ENCODE assay signal across 18 cellular contexts in the genomic region with DNA sequence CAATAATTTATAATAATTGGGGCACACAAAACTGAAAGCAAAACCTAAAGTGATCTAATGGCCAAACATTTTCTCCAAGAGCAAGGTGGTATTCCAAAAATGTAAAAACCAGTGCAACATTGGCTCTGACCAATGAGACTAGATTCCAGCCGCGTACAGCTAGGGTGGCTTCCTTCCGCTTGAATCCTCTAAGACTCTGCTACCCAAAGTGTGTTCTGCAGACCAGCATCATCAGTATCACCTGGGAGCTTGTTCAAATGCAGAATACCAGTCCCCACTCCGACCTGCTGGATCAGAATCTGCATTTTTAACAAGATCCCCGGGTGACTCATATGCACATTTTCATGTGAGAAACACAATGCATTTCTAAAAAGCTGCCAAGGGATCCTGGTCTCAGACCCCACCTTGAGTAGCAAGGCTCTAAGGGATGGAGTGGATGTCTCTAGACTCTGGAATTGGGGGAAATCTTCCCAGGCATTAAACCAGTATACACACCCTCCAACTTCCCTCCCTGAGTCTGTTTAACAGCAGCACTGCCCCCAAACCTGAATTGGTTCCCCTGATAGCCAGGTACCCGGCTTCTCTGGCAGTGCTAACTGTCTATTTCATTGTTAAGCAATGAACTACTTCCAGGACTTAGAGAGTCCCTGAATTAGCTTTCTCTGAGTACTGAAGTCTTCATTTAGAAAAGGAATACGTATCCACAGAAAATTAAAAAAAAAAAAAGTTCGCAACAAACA.
DNase-seq lines count a peak whose midpoint lies in the region; FAIRE-seq and TF ChIP-seq lines count a peak whose summit lies in the region.
"Had no signal": no experiment of that assay in that cellular context is flagged by ENCODE, and none has a peak within 500 bp of the region (broad histone marks: within the 10 kb centered on the region; RNA-seq: fewer than 3 reads in every experiment).

No MANE protein-coding gene starts in this region.

- no peak for TF ChIP-seq CTCF in H1 (IDR thresholded peaks at IDR 0.05; ENCODE audit: control extremely low read depth in 1 of 3, insufficient read depth in 1 of 3, low read depth in 1 of 3, low read length in 3 of 3)

- no peak overlapping the region; the same call in 1 of the 2 replicates for H3K18ac ChIP-seq in H1 (ENCODE audit: extremely low read depth, low read length)
- no peak overlapping the region for H3K18ac ChIP-seq in mesendoderm (ENCODE audit: low read length)

- H3K4me1 ChIP-seq in H1 (replicated peaks in 1 of 4; ENCODE audit: control insufficient read depth in 3 of 4, insufficient read depth in 4 of 4, low read length in 3 of 4) (peaks cover 3 to 13% (median 5%) of the 10 kb centered on the region in 4 experiments; a peak in 5 of 7 replicates), mesendoderm (ENCODE audit: control insufficient read depth, low read depth, low read length) (no peaks in the 10 kb centered on the region), Karpas-422 (ENCODE audit: low read length) (peaks cover 7% of the 10 kb centered on the region)
- H3K4me1 ChIP-seq: HAP-1 had no signal

- H3K9me3 ChIP-seq in H1 (ENCODE audit: insufficient read depth in 2 of 2, low read depth in 1 of 2, low read length in 1 of 2), result no peaks in the 10 kb centered on the region
- no peaks in the 10 kb centered on the region for H3K9me3 ChIP-seq in Karpas-422 (ENCODE audit: low read length)
- H3K9me3 ChIP-seq: HAP-1 had no signal

- H2BK15ac ChIP-seq in H1 (ENCODE audit: low read length) (no peak overlapping the region), mesendoderm (replicated peaks; ENCODE audit: low read depth) (no peak overlapping the region)

- FAIRE-seq in H1 (lab: Jason Lieb, UNC), result peak; percentile 32
- FAIRE-seq in frontal cortex (lab: Jason Lieb, UNC), result no peak
- FAIRE-seq: GM12878, GM18507, HTR-8/SVneo, K562 had no signal

- TF ChIP-seq RAD21 in H1 (IDR thresholded peaks at IDR 0.05 in 1 of 2, conservative IDR thresholded peaks at IDR 0.05 in 1 of 2; ENCODE audit: low read depth in 2 of 2, low read length in 2 of 2), result no peak

- H3K14ac ChIP-seq in H1 (ENCODE audit: insufficient read length), result no peak overlapping the region

- H3K4ac ChIP-seq in H1 (replicated peaks; ENCODE audit: insufficient read length, low read depth, low read length), result no peak overlapping the region
- no peak overlapping the region for H3K4ac ChIP-seq in mesendoderm (ENCODE audit: low read depth, low read length)

- no peak overlapping the region for H3K27ac ChIP-seq in H1 (ENCODE audit: low read depth, low read length)
- no peak overlapping the region for H3K27ac ChIP-seq in mesendoderm (ENCODE audit: low read depth, low read length)
- H3K27ac ChIP-seq in Karpas-422 (ENCODE audit: low read length), result no peak overlapping the region
- H3K27ac ChIP-seq: 22Rv1, GM23248 had no signal

- H2AK5ac ChIP-seq in H1 (ENCODE audit: low read depth, low read length), result no peak overlapping the region
- H2AK5ac ChIP-seq in mesendoderm (ENCODE audit: low read length), result no peak overlapping the region

- H3K4me3 ChIP-seq in H1 (ENCODE audit: extremely low read depth in 1 of 4, insufficient read depth in 2 of 4, low read depth in 3 of 4, low read length in 4 of 4), result peak overlapping the region in 1 of 4 experiments; percentile 34; a peak in 2 of 8 replicates
- no peak overlapping the region for H3K4me3 ChIP-seq in mesendoderm (ENCODE audit: low read length)
- H3K4me3 ChIP-seq in Karpas-422 (ENCODE audit: low read length), result no peak overlapping the region
- H3K4me3 ChIP-seq: GM12878, GM23248, HAP-1, K562 had no signal

- H3K9ac ChIP-seq in H1 (replicated peaks in 1 of 4; ENCODE audit: extremely low read depth in 1 of 4, low read depth in 3 of 4, low read length in 3 of 4) (no peak overlapping the region), mesendoderm (ENCODE audit: low read length) (no peak overlapping the region), Karpas-422 (ENCODE audit: low read length) (no peak overlapping the region)
- H3K9ac ChIP-seq: GM23248 had no signal

- DNase-seq in NCI-H1105 treated with DMSO at 0.1 percent for 48 hours (lab: John Stamatoyannopoulos, UW) (peak; percentile 3), NCI-H1105 (lab: John Stamatoyannopoulos, UW) (no peak), H1 (ENCODE audit: low read depth in 1 of 2, low spot score in 2 of 2) (no peak), mesendoderm (peak; percentile 10), frontal cortex (ENCODE audit: low spot score in 2 of 2) (no peak), Karpas-422 (no peak)
- DNase-seq in activated CD8-positive, alpha-beta memory T cell treated with anti-CD3 and anti-CD28 coated beads, Interleukin-2, amount 50 U/mL, for 4 hours, result no peak
- DNase-seq: Calu3; CD4-positive, alpha-beta T cell; DMS 273 treated with DMSO at 0.1 percent for 48 hours; DMS79; GM23248 had no signal

- H3K4me2 ChIP-seq in H1 (ENCODE audit: insufficient read depth in 1 of 2, low read depth in 2 of 2, low read length in 2 of 2) (peak overlapping the region; percentile 47 to 59), mesendoderm (ENCODE audit: low read length) (no peak overlapping the region), Karpas-422 (ENCODE audit: low read depth, low read length, poor library complexity, severe bottlenecking) (no peak overlapping the region)

- H3K9me2 ChIP-seq in Karpas-422 (replicated peaks; ENCODE audit: insufficient read depth, low read length), result no peaks in the 10 kb centered on the region

- no peak overlapping the region for H3K56ac ChIP-seq in H1 (replicated peaks; ENCODE audit: insufficient read length, low read depth, low read length)
- no peak overlapping the region for H3K56ac ChIP-seq in mesendoderm (ENCODE audit: low read length)

- no peak overlapping the region for H4K8ac ChIP-seq in H1 (ENCODE audit: extremely low read depth, insufficient read depth, low read length)
- no peak overlapping the region for H4K8ac ChIP-seq in mesendoderm (ENCODE audit: low read depth, low read length)

- H2BK12ac ChIP-seq in H1 (ENCODE audit: low read depth, low read length), result no peak overlapping the region

- H3K79me1 ChIP-seq in H1 (ENCODE audit: low read depth, low read length) (no peaks in the 10 kb centered on the region), mesendoderm (ENCODE audit: low read length) (no peaks in the 10 kb centered on the region)

- H3K27me3 ChIP-seq in H1 (replicated peaks in 1 of 4; ENCODE audit: control insufficient read depth in 3 of 4, extremely low read depth in 1 of 4, insufficient read depth in 3 of 4, low read length in 3 of 4) (no peaks in the 10 kb centered on the region; a peak in 1 of 7 replicates), mesendoderm (ENCODE audit: insufficient read depth, low read length, poor library complexity) (no peaks in the 10 kb centered on the region), Karpas-422 (ENCODE audit: low read length) (no peaks in the 10 kb centered on the region)

- no peak overlapping the region for H3K23ac ChIP-seq in H1 (ENCODE audit: insufficient read length)
- no peak overlapping the region for H3K23ac ChIP-seq in mesendoderm (ENCODE audit: low read length)

- H4K20me1 ChIP-seq in H1 (replicated peaks in 1 of 2; ENCODE audit: control insufficient read depth in 1 of 2, insufficient read depth in 2 of 2, low read length in 2 of 2) (peaks cover 0 to 1% of the 10 kb centered on the region in 2 experiments), Karpas-422 (ENCODE audit: insufficient read depth, low read depth, low read length) (no peaks in the 10 kb centered on the region)

- H2AFZ ChIP-seq in H1 (ENCODE audit: low read length) (no peak overlapping the region), Karpas-422 (ENCODE audit: low read length) (no peak overlapping the region)
- H2AFZ ChIP-seq: GM23248 had no signal

- no peak overlapping the region for H2BK20ac ChIP-seq in H1 (ENCODE audit: low read length)

- WGBS in H1 (ENCODE audit: extremely low coverage in 1 of 2, insufficient coverage in 1 of 2, insufficient read length in 1 of 2, insufficient replicate concordance in 2 of 2, low coverage in 1 of 2, low lambda C conversion rate in 2 of 2, missing lambda C conversion rate in 1 of 2), 2 experiments, result 21% methylated on average over 8 of the region's 8 CpGs; no CpG with 5 or more reads in 1 of the 2 experiments
- no CpG with 5 or more reads among the region's 8 CpGs for WGBS in mesendoderm (ENCODE audit: extremely low coverage, insufficient coverage, low lambda C conversion rate)

- CTCF ChIA-PET in H1 (lab: Charles Lee; ENCODE audit: partially characterized antibody), result interaction anchor here (0.6 to 2.8 kb wide), 9 partner anchors 13 to 253 kb away, joined by 3 to 16 read pairs (median 4); no protein-coding TSS in a partner anchor

- no peak for TF ChIP-seq EP300 in H1 (IDR thresholded peaks at IDR 0.05; ENCODE audit: borderline replicate concordance in 1 of 2, low read depth in 2 of 2, low read length in 2 of 2)

- H4K5ac ChIP-seq in H1 (ENCODE audit: insufficient read length, low read depth, low read length), result no peak overlapping the region
- no peak overlapping the region for H4K5ac ChIP-seq in mesendoderm (ENCODE audit: low read length)

- H4K91ac ChIP-seq in H1 (replicated peaks; ENCODE audit: insufficient read length, low read length), result no peak overlapping the region

- H3K23me2 ChIP-seq in H1 (ENCODE audit: low read depth, low read length), result no peaks in the 10 kb centered on the region

- POLR2A ChIA-PET in H1 (lab: Charles Lee; ENCODE audit: partially characterized antibody), result no interaction called here

- no peak for TF ChIP-seq POLR2A in H1 (IDR thresholded peaks at IDR 0.05; ENCODE audit: control extremely low read depth in 1 of 2, low read depth in 2 of 2, low read length in 2 of 2)

- H2BK120ac ChIP-seq in H1 (replicated peaks; ENCODE audit: low read depth, low read length), result no peak overlapping the region
- H2BK120ac ChIP-seq in mesendoderm (ENCODE audit: low read depth, low read length), result no peak overlapping the region

- H2BK5ac ChIP-seq in H1 (ENCODE audit: low read depth, low read length), result no peak overlapping the region
- no peak overlapping the region for H2BK5ac ChIP-seq in mesendoderm (ENCODE audit: low read length)

- H3K36me3 ChIP-seq in H1 (ENCODE audit: control insufficient read depth in 2 of 4, insufficient read depth in 4 of 4, low read length in 3 of 4) (no peaks in the 10 kb centered on the region), mesendoderm (ENCODE audit: control insufficient read depth, insufficient read depth, low read length) (peaks cover 1% of the 10 kb centered on the region), Karpas-422 (ENCODE audit: insufficient read depth, low read length) (no peaks in the 10 kb centered on the region)
- H3K36me3 ChIP-seq: HAP-1 had no signal

- H3K79me2 ChIP-seq in H1 (ENCODE audit: control insufficient read depth in 1 of 2, insufficient read depth in 2 of 2, low read length in 2 of 2) (no peaks in the 10 kb centered on the region), mesendoderm (ENCODE audit: control insufficient read depth, insufficient read depth, low read length) (no peaks in the 10 kb centered on the region), Karpas-422 (ENCODE audit: low read length) (no peaks in the 10 kb centered on the region)

TF ChIP-seq in H1, 55 proteins besides CTCF, POLR2A, EP300 and RAD21 (continues in another document):
- TF ChIP-seq SAP30 (IDR thresholded peaks at IDR 0.05; ENCODE audit: insufficient read depth, insufficient replicate concordance, low read length), result no peak
- TF ChIP-seq CBX8 (IDR thresholded peaks at IDR 0.05; ENCODE audit: borderline replicate concordance, low read depth, low read length), result no peak

Comparison
In these comparisons a context has a peak if more than half of its experiments do, and no peak if none do; other contexts are left out.
1. DNase-seq: peak in NCI-H1105 treated with DMSO at 0.1 percent for 48 hours (single experiment) and mesendoderm (single experiment); none in NCI-H1105 (single experiment), H1 (0 of 2), frontal cortex (0 of 2), activated CD8-positive, alpha-beta memory T cell treated with anti-CD3 and anti-CD28 coated beads, Interleukin-2, amount 50 U/mL, for 4 hours (single experiment) and Karpas-422 (single experiment).
2. H3K4me2 ChIP-seq: peak in H1 (2 of 2); none in mesendoderm (single experiment) and Karpas-422 (single experiment).